Comparison of ENCODE assay signal across 8 cellular contexts in the genomic region with DNA sequence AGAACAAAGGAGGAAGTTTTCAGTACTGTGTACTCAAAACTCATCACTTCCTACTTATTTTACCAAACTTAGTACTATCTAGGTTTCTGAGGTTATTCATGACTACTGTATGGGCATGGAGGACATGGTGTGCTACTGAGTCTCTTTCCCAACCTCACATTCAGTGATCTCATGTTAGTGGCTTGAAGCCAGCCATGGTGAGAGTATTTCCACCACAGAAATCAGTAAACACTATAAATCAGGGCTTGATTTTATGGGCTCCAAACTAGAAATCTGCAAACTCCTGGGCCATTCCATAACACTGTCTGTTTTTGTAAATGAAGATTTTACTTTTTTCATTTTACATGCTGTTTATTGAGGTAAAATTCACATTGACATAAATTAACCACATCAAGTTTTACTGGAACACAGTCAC. TPM values are rescaled to one million over a fixed set of nuclear protein-coding genes. Genes with fewer than 3 reads are reported as not detected.
A peak's percentile ranks its signal among the peaks of the same experiment; 100 is the strongest.
DNase-seq lines count a peak whose midpoint lies in the region; ATAC-seq, FAIRE-seq and TF ChIP-seq lines count a peak whose summit lies in the region.

No MANE protein-coding gene starts in this region.

- ATAC-seq in heart left ventricle (peak; percentile 48 to 75 (median 61)), HG03432 (IDR thresholded peaks at IDR 0.05; ENCODE audit: unreplicated experiment) (no peak)

- FAIRE-seq in small intestine (lab: Jason Lieb, UNC) = no peak

- intact Hi-C loops in heart left ventricle (cut with DNase I) = no loop called here
- intact Hi-C loops in posterior cingulate gyrus (cut with DNase I) = no loop called here

- DNase-seq in HEK293T (ENCODE audit: extremely low spot score) (no peak), heart left ventricle (no peak), small intestine (peak; percentile 26), posterior cingulate gyrus (no peak), NCI-H2227 treated with DMSO at 0.1 percent for 48 hours (lab: John Stamatoyannopoulos, UW) (no peak), ecto neural progenitor cell (ENCODE audit: low spot score) (no peak)

- no peak overlapping the region for H3K4me3 ChIP-seq in heart left ventricle
- H3K4me3 ChIP-seq in small intestine (ENCODE audit: low read depth in 1 of 2, low read length in 2 of 2) = no peak overlapping the region

- peak overlapping the region; percentile 87 for H3K27ac ChIP-seq in VCaP
- H3K27ac ChIP-seq in heart left ventricle = peak overlapping the region in 8 of 12 donors; percentile 1 to 89 (median 58)
- peak overlapping the region in 1 of 2 donors; percentile 64 for H3K27ac ChIP-seq in small intestine (ENCODE audit: low read depth in 1 of 2, low read length in 1 of 2)

- POLR2A ChIA-PET in HEK293T (lab: Yijun Ruan, JAX) = interaction anchor here (1.0 kb wide), 1 partner anchor 21 kb away, joined by 3 read pairs; no protein-coding TSS in a partner anchor

- H3K9me3 ChIP-seq in heart left ventricle = no peaks in the 10 kb centered on the region
- no peaks in the 10 kb centered on the region for H3K9me3 ChIP-seq in small intestine (ENCODE audit: control insufficient read depth, low read depth)

- H3K27me3 ChIP-seq in heart left ventricle = no peaks in the 10 kb centered on the region
- H3K27me3 ChIP-seq in small intestine (ENCODE audit: control insufficient read depth in 2 of 2, insufficient read depth in 2 of 2, low read length in 2 of 2) = no peaks in the 10 kb centered on the region

- H3K4me1 ChIP-seq in heart left ventricle (peaks cover 6 to 90% (median 56%) of the 10 kb centered on the region in 12 donors), small intestine (ENCODE audit: control insufficient read depth in 2 of 2, insufficient read depth in 1 of 2, low read depth in 1 of 2, low read length in 1 of 2) (no peaks in the 10 kb centered on the region)

- TF ChIP-seq POLR2A in heart left ventricle (IDR thresholded peaks at IDR 0.05) = no peak

- CTCF ChIA-PET in HEK293T (lab: Yijun Ruan, JAX) = no interaction called here

- H3K36me3 ChIP-seq in heart left ventricle (no peaks in the 10 kb centered on the region), small intestine (ENCODE audit: control insufficient read depth in 2 of 2, insufficient read depth in 2 of 2, low read length in 2 of 2) (no peaks in the 10 kb centered on the region)

- TF ChIP-seq CTCF in VCaP (conservative IDR thresholded peaks at IDR 0.05) = no peak
- TF ChIP-seq CTCF in heart left ventricle (IDR thresholded peaks at IDR 0.05) = no peak

TF ChIP-seq in HEK293T, 16 proteins besides CTCF, POLR2A, EP300 and RAD21:
- TF ChIP-seq FOXM1 (IDR thresholded peaks at IDR 0.05; ENCODE audit: borderline replicate concordance) (no peak), ELF4 (IDR thresholded peaks at IDR 0.05) (no peak), ARNT (IDR thresholded peaks at IDR 0.05) (0 out of 2 replicates have a peak, but pooled peaks have one; percentile 32)
- TF ChIP-seq, protein P1, sequence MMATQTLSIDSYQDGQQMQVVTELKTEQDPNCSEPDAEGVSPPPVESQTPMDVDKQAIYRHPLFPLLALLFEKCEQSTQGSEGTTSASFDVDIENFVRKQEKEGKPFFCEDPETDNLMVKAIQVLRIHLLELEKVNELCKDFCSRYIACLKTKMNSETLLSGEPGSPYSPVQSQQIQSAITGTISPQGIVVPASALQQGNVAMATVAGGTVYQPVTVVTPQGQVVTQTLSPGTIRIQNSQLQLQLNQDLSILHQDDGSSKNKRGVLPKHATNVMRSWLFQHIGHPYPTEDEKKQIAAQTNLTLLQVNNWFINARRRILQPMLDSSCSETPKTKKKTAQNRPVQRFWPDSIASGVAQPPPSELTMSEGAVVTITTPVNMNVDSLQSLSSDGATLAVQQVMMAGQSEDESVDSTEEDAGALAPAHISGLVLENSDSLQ (IDR thresholded peaks at IDR 0.05) = peak; percentile 61

RNA-seq across cellular contexts. Expression of gene MED26, which starts 19.7 kb away (rescaled TPM):
- total RNA-seq in heart left ventricle = 1 to 10 TPM; 3.6 to 7.5 (median 4.6) TPM
- 1 to 10 TPM; 4.3 to 5.6 TPM for polyA plus RNA-seq in heart left ventricle
- 1 to 10 TPM; 4.6 to 5.5 (median 5.4) TPM for polyA plus RNA-seq in small intestine

RNA-seq across cellular contexts. Expression of gene SLC35E1, which starts 36.1 kb away (rescaled TPM):
- total RNA-seq in heart left ventricle = 10 to 100 TPM; 20.4 to 44.0 (median 24.0) TPM
- polyA plus RNA-seq in heart left ventricle = 10 to 100 TPM; 21.2 to 33.9 TPM
- 10 to 100 TPM; 14.5 to 19.6 (median 17.8) TPM for polyA plus RNA-seq in small intestine

RNA-seq across cellular contexts. Expression of gene SMIM7, which starts 51.6 kb away (rescaled TPM):
- 10 to 100 TPM; 27.1 to 52.6 (median 45.2) TPM for total RNA-seq in heart left ventricle
- polyA plus RNA-seq in heart left ventricle (10 to 100 TPM; 44.6 to 73.1 TPM), small intestine (10 to 100 TPM; 59.9 to 76.0 (median 75.7) TPM)

RNA-seq across cellular contexts. Expression of gene TMEM38A, which starts 52.6 kb away (rescaled TPM):
- total RNA-seq in heart left ventricle = 10 to 100 TPM; 13.7 to 37.3 (median 27.2) TPM
- polyA plus RNA-seq in heart left ventricle (10 to 100 TPM; 26.6 to 47.4 TPM), small intestine (1 to 10 TPM; 2.7 to 3.6 (median 3.6) TPM)
